ENCODE assay signal across 1 cellular context in the genomic region with DNA sequence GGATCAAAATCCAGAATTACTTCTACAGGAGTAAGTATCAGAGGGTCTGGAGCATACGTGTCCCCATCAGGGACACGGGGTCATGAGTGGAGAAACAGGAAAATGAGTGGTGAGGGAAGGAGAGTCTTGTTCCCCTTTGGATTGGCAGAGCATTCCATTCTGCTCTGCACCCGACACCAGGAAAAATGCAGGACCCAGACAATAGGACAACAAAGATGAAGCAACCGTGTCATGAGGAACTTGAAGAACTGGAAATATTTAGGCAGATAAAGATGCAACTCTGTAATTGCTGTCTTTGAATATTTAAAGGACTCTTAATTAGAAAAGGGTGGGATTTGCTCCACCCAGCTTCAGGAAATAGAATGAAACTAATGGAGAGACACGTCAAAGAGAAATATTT.
TF ChIP-seq lines count a peak whose summit lies in the region.

No MANE protein-coding gene starts in this region.

TF ChIP-seq in endothelial cell of umbilical vein, 7 proteins besides CTCF, POLR2A, EP300 and RAD21:
- TF ChIP-seq JUN (IDR thresholded peaks at IDR 0.05; ENCODE audit: borderline replicate concordance, insufficient read depth, insufficient read length, low read depth) (no peak), MYC (IDR thresholded peaks at IDR 0.05; ENCODE audit: low read depth, low read length) (no peak), POLR2AphosphoS5 (IDR thresholded peaks at IDR 0.05; ENCODE audit: insufficient read depth, low read depth, low read length) (no peak), GATA2 (IDR thresholded peaks at IDR 0.05; ENCODE audit: insufficient read depth, insufficient read length, low read depth, low read length) (no peak), EZH2 (IDR thresholded peaks at IDR 0.05; ENCODE audit: borderline replicate concordance, low read depth, low read length, severe bottlenecking) (no peak), FOS (IDR thresholded peaks at IDR 0.05; ENCODE audit: borderline replicate concordance, insufficient read depth, low read length) (no peak)
- TF ChIP-seq, protein P1, sequence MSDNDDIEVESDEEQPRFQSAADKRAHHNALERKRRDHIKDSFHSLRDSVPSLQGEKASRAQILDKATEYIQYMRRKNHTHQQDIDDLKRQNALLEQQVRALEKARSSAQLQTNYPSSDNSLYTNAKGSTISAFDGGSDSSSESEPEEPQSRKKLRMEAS (IDR thresholded peaks at IDR 0.05; ENCODE audit: insufficient read depth, insufficient read length): no peak
